Comparison of ENCODE assay signal across 13 cellular contexts in the genomic region with DNA sequence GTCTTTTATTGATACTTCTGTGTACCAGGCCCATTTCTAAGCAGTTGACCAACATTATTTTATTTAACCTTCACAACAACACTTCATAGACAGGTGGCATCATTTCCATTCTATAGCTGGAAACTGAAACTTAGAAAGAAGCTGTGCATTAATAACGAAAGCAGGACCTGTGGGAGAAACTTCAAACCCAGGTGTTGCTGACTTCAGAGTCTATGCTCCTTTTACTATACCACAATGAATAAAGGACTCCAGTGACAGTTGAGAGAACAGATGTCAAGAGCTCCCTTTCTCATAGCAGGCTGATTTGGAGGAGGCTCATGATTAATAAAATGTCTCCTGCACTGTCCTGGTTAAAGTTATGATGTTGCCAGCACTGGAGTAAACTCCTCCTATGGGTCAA. TPM values are rescaled to one million over a fixed set of nuclear protein-coding genes. Genes with fewer than 3 reads are reported as not detected.
DNase-seq lines count a peak whose midpoint lies in the region; ATAC-seq and TF ChIP-seq lines count a peak whose summit lies in the region.
"Had no signal": no experiment of that assay in that cellular context is flagged by ENCODE, and none has a peak within 500 bp of the region (broad histone marks: within the 10 kb centered on the region; RNA-seq: fewer than 3 reads in every experiment).

No MANE protein-coding gene starts in this region.

- ATAC-seq in GM18505 (IDR thresholded peaks at IDR 0.05; ENCODE audit: unreplicated experiment) (peak; percentile 99), GM19397 (IDR thresholded peaks at IDR 0.05; ENCODE audit: unreplicated experiment) (peak; percentile 99), HG02840 (IDR thresholded peaks at IDR 0.05; ENCODE audit: low FRiP score, unreplicated experiment) (peak; percentile 100), HG03520 (IDR thresholded peaks at IDR 0.05; ENCODE audit: unreplicated experiment) (peak; percentile 100), WTC11 (no peak)
- ATAC-seq in naive thymus-derived CD8-positive, alpha-beta T cell = no peak
- ATAC-seq: right cardiac atrium had no signal

- H3K27ac Mint-ChIP-seq in naive thymus-derived CD8-positive, alpha-beta T cell = no peak overlapping the region
- no peak overlapping the region for H3K27ac Mint-ChIP-seq in WTC11
- no peak overlapping the region for H3K27ac Mint-ChIP-seq in endothelial cell (ENCODE audit: unreplicated experiment)
- H3K27ac Mint-ChIP-seq: IgD-negative memory B cell had no signal

- no peak overlapping the region for H3K4me3 Mint-ChIP-seq in naive thymus-derived CD8-positive, alpha-beta T cell
- H3K4me3 Mint-ChIP-seq in WTC11 (no peak overlapping the region), endothelial cell (ENCODE audit: unreplicated experiment) (no peak overlapping the region)
- H3K4me3 Mint-ChIP-seq: IgD-negative memory B cell had no signal

- POLR2A ChIA-PET in naive thymus-derived CD8-positive, alpha-beta T cell (lab: Charles Lee) = no interaction called here
- POLR2A ChIA-PET in WTC11 (lab: Charles Lee) = interaction anchor here (0.6 kb wide), 1 partner anchor 406 kb away, joined by 4 read pairs; no protein-coding TSS in a partner anchor

- CTCF ChIA-PET in WTC11 (lab: Charles Lee) = no interaction called here

- H3K4me1 Mint-ChIP-seq in naive thymus-derived CD8-positive, alpha-beta T cell = no peaks in the 10 kb centered on the region
- H3K4me1 Mint-ChIP-seq in WTC11 (peaks cover 26% of the 10 kb centered on the region), endothelial cell (ENCODE audit: unreplicated experiment) (no peaks in the 10 kb centered on the region)

- TF ChIP-seq CTCF in WTC11 (IDR thresholded peaks at IDR 0.05) (no peak), endothelial cell (IDR thresholded peaks at IDR 0.05; ENCODE audit: unreplicated experiment) (no peak)

- DNase-seq in naive thymus-derived CD8-positive, alpha-beta T cell = no peak
- DNase-seq in WTC11 (ENCODE audit: low spot score) (no peak), endothelial cell (ENCODE audit: low spot score) (no peak), AG20443 (ENCODE audit: low spot score) (no peak)
- DNase-seq: activated CD4-positive, alpha-beta T cell treated with anti-CD3 and anti-CD28 coated beads, Interleukin-2, amount 50 U/mL, for 1 hour; right cardiac atrium had no signal

- no peaks in the 10 kb centered on the region for H3K36me3 Mint-ChIP-seq in naive thymus-derived CD8-positive, alpha-beta T cell
- H3K36me3 Mint-ChIP-seq in WTC11 (no peaks in the 10 kb centered on the region), endothelial cell (ENCODE audit: low read depth, unreplicated experiment) (no peaks in the 10 kb centered on the region)
- H3K36me3 Mint-ChIP-seq: IgD-negative memory B cell had no signal

- H3K9me3 Mint-ChIP-seq in naive thymus-derived CD8-positive, alpha-beta T cell = no peaks in the 10 kb centered on the region
- H3K9me3 Mint-ChIP-seq in WTC11 (no peaks in the 10 kb centered on the region), endothelial cell (ENCODE audit: unreplicated experiment) (no peaks in the 10 kb centered on the region)
- H3K9me3 Mint-ChIP-seq: IgD-negative memory B cell had no signal

- no peak for TF ChIP-seq POLR2A in GM18505 (IDR thresholded peaks at IDR 0.05; ENCODE audit: borderline replicate concordance, extremely low read depth, insufficient read depth, insufficient read length)

- H3K27me3 Mint-ChIP-seq in naive thymus-derived CD8-positive, alpha-beta T cell = peaks cover 18 to 32% (median 22%) of the 10 kb centered on the region in 5 donors
- H3K27me3 Mint-ChIP-seq in WTC11 (ENCODE audit: low read depth) (no peaks in the 10 kb centered on the region; the same call in 1 of the 2 replicates), endothelial cell (ENCODE audit: unreplicated experiment) (no peaks in the 10 kb centered on the region)

TF ChIP-seq in WTC11, 78 proteins besides CTCF, POLR2A, EP300 and RAD21:
- TF ChIP-seq, protein P1, sequence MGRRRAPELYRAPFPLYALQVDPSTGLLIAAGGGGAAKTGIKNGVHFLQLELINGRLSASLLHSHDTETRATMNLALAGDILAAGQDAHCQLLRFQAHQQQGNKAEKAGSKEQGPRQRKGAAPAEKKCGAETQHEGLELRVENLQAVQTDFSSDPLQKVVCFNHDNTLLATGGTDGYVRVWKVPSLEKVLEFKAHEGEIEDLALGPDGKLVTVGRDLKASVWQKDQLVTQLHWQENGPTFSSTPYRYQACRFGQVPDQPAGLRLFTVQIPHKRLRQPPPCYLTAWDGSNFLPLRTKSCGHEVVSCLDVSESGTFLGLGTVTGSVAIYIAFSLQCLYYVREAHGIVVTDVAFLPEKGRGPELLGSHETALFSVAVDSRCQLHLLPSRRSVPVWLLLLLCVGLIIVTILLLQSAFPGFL (CRISPR knock-in tag; IDR thresholded peaks at IDR 0.05; ENCODE audit: borderline replicate concordance) = no peak

RNA-seq across cellular contexts. Expression of gene POU3F2, which starts 56.6 kb away (rescaled TPM):
- total RNA-seq in naive thymus-derived CD8-positive, alpha-beta T cell = not detected
- not detected for polyA plus RNA-seq in naive thymus-derived CD8-positive, alpha-beta T cell
- total RNA-seq in WTC11 (2021) = 0.07 to 0.14 TPM (median 0.14 TPM) in 3 replicates
- 0.08 TPM for total RNA-seq in endothelial cell (ENCODE audit: unreplicated experiment)
- total RNA-seq: mucosa of gallbladder, right cardiac atrium had no signal
- polyA plus RNA-seq: adipose tissue, IgD-negative memory B cell had no signal

Comparison
In these comparisons a context has a peak if more than half of its experiments do, and no peak if none do; other contexts are left out.
1. ATAC-seq: peak in GM18505 (single experiment), GM19397 (single experiment), HG02840 (single experiment) and HG03520 (single experiment); none in naive thymus-derived CD8-positive, alpha-beta T cell (0 of 2) and WTC11 (single experiment).